ENCODE assay signal across 1 cellular context in the genomic region with DNA sequence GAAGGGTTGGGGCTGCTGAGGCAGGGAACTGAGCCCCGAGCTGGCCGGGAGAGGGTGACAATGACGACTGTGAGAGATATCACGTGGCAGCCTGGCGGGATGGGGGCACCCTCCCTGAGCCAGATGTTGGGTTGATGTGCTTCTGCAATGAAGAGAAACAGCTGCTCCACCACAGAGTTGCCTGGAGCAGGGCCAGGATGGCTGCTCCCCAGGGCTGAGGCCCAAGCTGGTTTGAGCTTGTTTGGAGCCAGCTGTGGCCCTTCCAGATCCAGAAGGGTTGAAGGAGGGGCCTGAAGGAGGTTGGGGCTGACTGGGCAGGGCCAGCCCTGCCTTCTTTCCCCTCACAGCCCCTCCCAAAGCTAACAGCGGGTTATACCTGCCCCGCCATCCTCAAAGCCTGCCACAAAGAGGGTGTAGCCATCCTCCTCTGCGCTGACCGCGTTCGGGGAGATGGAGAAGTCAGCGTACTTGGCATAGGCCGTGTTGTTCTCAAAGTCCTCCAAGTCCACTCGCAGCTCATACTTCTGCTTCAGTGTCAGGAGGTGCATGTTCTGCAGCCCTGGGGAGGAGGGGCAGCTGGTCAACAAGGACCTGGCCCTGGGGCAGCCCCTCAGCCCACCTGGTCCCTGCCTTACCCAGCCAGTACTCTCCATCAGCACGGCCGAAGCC.
TF ChIP-seq lines count a peak whose summit lies in the region.

No MANE protein-coding gene starts in this region.

TF ChIP-seq in IMR-90, 13 proteins besides CTCF, POLR2A, EP300 and RAD21 (continued from another document):
- TF ChIP-seq, protein P1, sequence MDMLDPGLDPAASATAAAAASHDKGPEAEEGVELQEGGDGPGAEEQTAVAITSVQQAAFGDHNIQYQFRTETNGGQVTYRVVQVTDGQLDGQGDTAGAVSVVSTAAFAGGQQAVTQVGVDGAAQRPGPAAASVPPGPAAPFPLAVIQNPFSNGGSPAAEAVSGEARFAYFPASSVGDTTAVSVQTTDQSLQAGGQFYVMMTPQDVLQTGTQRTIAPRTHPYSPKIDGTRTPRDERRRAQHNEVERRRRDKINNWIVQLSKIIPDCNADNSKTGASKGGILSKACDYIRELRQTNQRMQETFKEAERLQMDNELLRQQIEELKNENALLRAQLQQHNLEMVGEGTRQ (IDR thresholded peaks at IDR 0.05; ENCODE audit: low read depth, low read length) = peak; percentile 63
- TF ChIP-seq, protein P2, sequence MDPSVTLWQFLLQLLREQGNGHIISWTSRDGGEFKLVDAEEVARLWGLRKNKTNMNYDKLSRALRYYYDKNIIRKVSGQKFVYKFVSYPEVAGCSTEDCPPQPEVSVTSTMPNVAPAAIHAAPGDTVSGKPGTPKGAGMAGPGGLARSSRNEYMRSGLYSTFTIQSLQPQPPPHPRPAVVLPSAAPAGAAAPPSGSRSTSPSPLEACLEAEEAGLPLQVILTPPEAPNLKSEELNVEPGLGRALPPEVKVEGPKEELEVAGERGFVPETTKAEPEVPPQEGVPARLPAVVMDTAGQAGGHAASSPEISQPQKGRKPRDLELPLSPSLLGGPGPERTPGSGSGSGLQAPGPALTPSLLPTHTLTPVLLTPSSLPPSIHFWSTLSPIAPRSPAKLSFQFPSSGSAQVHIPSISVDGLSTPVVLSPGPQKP (IDR thresholded peaks at IDR 0.05; ENCODE audit: borderline replicate concordance, low read depth, low read length) = no peak
- TF ChIP-seq CHD1 (IDR thresholded peaks at IDR 0.05; ENCODE audit: low read depth, low read length) (no peak), MXI1 (IDR thresholded peaks at IDR 0.05; ENCODE audit: borderline replicate concordance, low read depth, low read length) (peak; percentile 35; the same call in 1 of the 2 replicates)
